ENCODE assay signal across 8 cellular contexts in the genomic region with DNA sequence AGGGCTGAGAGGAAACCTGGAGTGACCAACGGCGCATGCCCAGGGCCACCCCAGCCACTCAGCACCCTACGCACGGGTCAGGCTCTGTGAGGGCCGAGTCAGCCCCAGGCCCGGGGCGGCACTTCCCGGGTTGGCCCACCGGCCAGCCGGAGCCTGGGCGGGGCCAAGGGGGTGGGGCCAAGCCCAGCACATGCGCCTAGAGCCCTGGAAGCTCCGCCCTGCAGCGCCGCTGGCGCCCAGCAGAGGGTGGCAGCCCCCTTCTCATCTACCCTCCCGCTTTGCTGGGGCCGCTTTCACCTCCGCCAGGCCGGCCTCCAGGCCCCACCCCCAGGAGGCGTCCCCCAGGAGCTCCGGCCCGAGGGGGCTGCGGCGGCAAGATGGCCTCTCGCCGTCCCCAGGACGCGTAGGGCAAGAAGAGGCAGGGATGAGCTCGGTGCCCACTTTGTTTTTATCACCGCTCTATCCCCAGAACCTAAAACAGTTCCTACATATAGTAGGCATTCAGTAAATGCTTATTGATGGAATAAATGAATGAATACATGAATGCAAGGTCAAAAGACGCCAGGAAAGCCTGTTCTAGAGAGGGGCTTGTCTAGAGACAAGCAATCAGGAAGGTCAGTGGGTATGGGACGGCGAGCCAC. TPM values are rescaled to one million over a fixed set of nuclear protein-coding genes. Genes with fewer than 3 reads are reported as not detected.
A peak's percentile ranks its signal among the peaks of the same experiment; 100 is the strongest.
DNase-seq lines count a peak whose midpoint lies in the region; ATAC-seq and TF ChIP-seq lines count a peak whose summit lies in the region.

No MANE protein-coding gene starts in this region.

- no peak for TF ChIP-seq EP300 in stomach (IDR thresholded peaks at IDR 0.05)

- H3K36me3 ChIP-seq in GM23338 (ENCODE audit: insufficient read depth) (no peaks in the 10 kb centered on the region; the same call in 1 of the 2 replicates), stomach (no peaks in the 10 kb centered on the region)

- peak overlapping the region; percentile 57 for H3K4me3 ChIP-seq in GM23338
- H3K4me3 ChIP-seq in fibroblast of villous mesenchyme (ENCODE audit: low read depth, low read length): peak overlapping the region; percentile 53
- H3K4me3 ChIP-seq in stomach: peak overlapping the region; percentile 46 to 56 (median 50)

- peaks cover 5% of the 10 kb centered on the region for H3F3A ChIP-seq in GM23338 (replicated peaks; ENCODE audit: low read depth)

- peaks cover 23% of the 10 kb centered on the region for H3K4me1 ChIP-seq in GM23338 (ENCODE audit: insufficient read depth)
- H3K4me1 ChIP-seq in stomach: peaks cover 20 to 51% (median 41%) of the 10 kb centered on the region in 4 donors

- H3K27ac Mint-ChIP-seq in GM23338: peak overlapping the region; percentile 86
- H3K27ac Mint-ChIP-seq in neural crest cell (ENCODE audit: unreplicated experiment): peak overlapping the region; percentile 96

- H3K4me3 Mint-ChIP-seq in GM23338 (peak overlapping the region; percentile 71), neural crest cell (peak overlapping the region; percentile 80)

- TF ChIP-seq POLR2A in Raji (IDR thresholded peaks at IDR 0.05; ENCODE audit: insufficient read depth, low read depth, low read length): peak; percentile 92
- TF ChIP-seq POLR2A in stomach (IDR thresholded peaks at IDR 0.05): no peak

- WGBS in stomach, 5 donors: 5 to 8% (median 7%) methylated on average over 20 to 34 of the region's 34 CpGs

- H3K27ac ChIP-seq in GM23338 (ENCODE audit: low read depth) (peak overlapping the region; percentile 88), stomach (peak overlapping the region; percentile 78 to 86 (median 83))

- H3K27me3 ChIP-seq in GM23338 (ENCODE audit: insufficient read depth) (no peaks in the 10 kb centered on the region), stomach (no peaks in the 10 kb centered on the region)

- H3K79me2 ChIP-seq in GM23338 (replicated peaks; ENCODE audit: insufficient read depth): peaks cover 13% of the 10 kb centered on the region

- peak overlapping the region; percentile 90 for H2AFZ ChIP-seq in GM23338

- no peaks in the 10 kb centered on the region for H3K9me2 ChIP-seq in GM23338 (ENCODE audit: insufficient read depth)

- peaks cover 41% of the 10 kb centered on the region for H3K4me1 Mint-ChIP-seq in GM23338
- H3K4me1 Mint-ChIP-seq in neural crest cell: peaks cover 63% of the 10 kb centered on the region

- peak; percentile 99 for DNase-seq in ELF-1 (ENCODE audit: low read depth, low spot score)
- peak; percentile 97 for DNase-seq in GM23338 (ENCODE audit: low spot score)
- DNase-seq in activated effector memory CD4-positive, alpha-beta T cell treated with anti-CD3 and anti-CD28 coated beads, Interleukin-2, amount 50 U/mL, for 16 hours: peak; percentile 97
- peak; percentile 93 for DNase-seq in fibroblast of villous mesenchyme (ENCODE audit: low read depth)
- peak; percentile 98 for DNase-seq in neural crest cell (ENCODE audit: low read depth, low spot score)
- peak; percentile 95 for DNase-seq in stomach

- no peaks in the 10 kb centered on the region; the same call in 2 of the 3 replicates for H3K36me3 Mint-ChIP-seq in GM23338 (ENCODE audit: low read depth)
- H3K36me3 Mint-ChIP-seq in neural crest cell (ENCODE audit: low read depth): no peaks in the 10 kb centered on the region

- no peaks in the 10 kb centered on the region for H3K9me3 ChIP-seq in stomach

- peaks cover 11% of the 10 kb centered on the region; the same call in 1 of the 2 replicates for H4K20me1 ChIP-seq in GM23338 (replicated peaks; ENCODE audit: insufficient read depth)

- intact Hi-C loops in stomach (cut with DNase I; ENCODE audit: low total_unique reads): loop anchor here (5.0 kb wide), 1 partner anchor 33 kb away; a partner anchor contains a TSS

- H3K4me2 ChIP-seq in GM23338: peak overlapping the region; percentile 80

- peak; percentile 65 to 94 for TF ChIP-seq CTCF in GM23338 (conservative IDR thresholded peaks at IDR 0.05; ENCODE audit: low read depth in 2 of 2)
- peak; percentile 79 for TF ChIP-seq CTCF in LNCAP (IDR thresholded peaks at IDR 0.05)
- TF ChIP-seq CTCF in fibroblast of villous mesenchyme (IDR thresholded peaks at IDR 0.05; ENCODE audit: insufficient read depth, low read depth, low read length): peak; percentile 92
- TF ChIP-seq CTCF in neural crest cell (conservative IDR thresholded peaks at IDR 0.05): peak; percentile 95
- TF ChIP-seq CTCF in stomach (IDR thresholded peaks at IDR 0.05): peak in 6 of 7 experiments; percentile 37 to 98 (median 96)

- H3K9me3 Mint-ChIP-seq in GM23338 (no peaks in the 10 kb centered on the region), neural crest cell (no peaks in the 10 kb centered on the region)

- peak; percentile 93 for ATAC-seq in GM23338

- H3K27me3 Mint-ChIP-seq in GM23338 (ENCODE audit: insufficient read depth, low read depth, poor library complexity) (peaks cover 6% of the 10 kb centered on the region), neural crest cell (ENCODE audit: low read depth) (no peaks in the 10 kb centered on the region)

TF ChIP-seq in GM23338, 12 proteins besides CTCF, POLR2A, EP300 and RAD21:
- TF ChIP-seq POLR2AphosphoS5 (IDR thresholded peaks at IDR 0.05; ENCODE audit: low read depth) (peak; percentile 78), NANOG (IDR thresholded peaks at IDR 0.05; ENCODE audit: borderline replicate concordance) (no peak), STAT1 (IDR thresholded peaks at IDR 0.05; ENCODE audit: unreplicated experiment) (no peak), CREB1 (CRISPR knock-in tag; IDR thresholded peaks at IDR 0.05; ENCODE audit: low read depth) (no peak), EZH2 (IDR thresholded peaks at IDR 0.05; ENCODE audit: low read depth, unreplicated experiment) (no peak)

RNA-seq across cellular contexts. Expression of a gene that starts 31.3 kb away (rescaled TPM):
- 23.9 and 37.5 TPM in 2 replicates for total RNA-seq in GM23338 (2014; rRNA removed; shearing (Covaris generic))
- polyA plus RNA-seq in GM23338 (2016; fragmentation: Nextera tagmentation; extraction: Ambion mirVana): 16.7 and 18.3 TPM in 2 replicates
- total RNA-seq in fibroblast of villous mesenchyme: 59.6 and 61.2 TPM in 2 replicates
- total RNA-seq in neural crest cell: 43.1 and 48.2 TPM in 2 replicates
- 100 to 1,000 TPM in 3 of 5 donors, 10 to 100 TPM in 2; 42.8 to 305 (median 121) TPM for total RNA-seq in stomach
- 10 to 100 TPM; 16.5 to 30.3 (median 28.2) TPM for polyA plus RNA-seq in stomach

Comparison
In these comparisons a context has a peak if more than half of its experiments do, and no peak if none do; other contexts are left out.
1. Peak in every context shown above with its lines: DNase-seq, ATAC-seq, H3K4me3 ChIP-seq and H3K27ac ChIP-seq.